Comparison of ENCODE assay signal across 18 cellular contexts in genomic region chr19:16014923-16015804, GRCh38.
"Had no signal": no experiment of that assay in that cellular context is flagged by ENCODE, and none has a peak within 500 bp of the region (broad histone marks: within the 10 kb centered on the region; RNA-seq: fewer than 3 reads in every experiment).

No MANE protein-coding gene starts in this region.

- H3K4me1 ChIP-seq: adrenal gland, breast epithelium, right lobe of liver, upper lobe of left lung had no signal

- H3K9me3 ChIP-seq: adrenal gland, breast epithelium, ovary, right lobe of liver, thoracic aorta, upper lobe of left lung had no signal

- H3K27me3 ChIP-seq: adrenal gland, breast epithelium, ovary, right lobe of liver, upper lobe of left lung had no signal

- H3K4me3 Mint-ChIP-seq: mesothelial cell of epicardium, nephron progenitor cell had no signal

- H3K36me3 ChIP-seq: adrenal gland, breast epithelium, ovary, right lobe of liver, thoracic aorta, upper lobe of left lung had no signal

- H3K27ac Mint-ChIP-seq: mesothelial cell of epicardium, nephron progenitor cell had no signal

- H3K4me1 Mint-ChIP-seq: mesothelial cell of epicardium, nephron progenitor cell had no signal

- ATAC-seq: activated naive CD4-positive, alpha-beta T cell treated with anti-CD3 and anti-CD28 coated beads, Interleukin-2, amount 50 U/mL, for 72 hours; right lobe of liver had no signal

- H3K9me3 Mint-ChIP-seq: activated naive CD4-positive, alpha-beta T cell treated with anti-CD3 and anti-CD28 coated beads, Interleukin-2, amount 50 U/mL, for 72 hours had no signal

- H3K27ac ChIP-seq: adrenal gland, breast epithelium, ovary, right lobe of liver, thoracic aorta, upper lobe of left lung had no signal

- H3K36me3 Mint-ChIP-seq: activated naive CD4-positive, alpha-beta T cell treated with anti-CD3 and anti-CD28 coated beads, Interleukin-2, amount 50 U/mL, for 72 hours had no signal

- DNase-seq: activated CD4-positive, alpha-beta T cell treated with anti-CD3 and anti-CD28 coated beads, Interleukin-2, amount 50 U/mL, for 1 hour; foreskin fibroblast; hippocampal formation; nephron progenitor cell; right lobe of liver; small intestine; stimulated activated CD4-positive, alpha-beta T cell treated with anti-CD3 and anti-CD28 coated beads, Interleukin-15, amount 100 ng/mL, for 24 hours; stimulated activated CD4-positive, alpha-beta T cell treated with anti-CD3 and anti-CD28 coated beads, Interleukin-2, amount 100 ng/mL, for 48 hours; T-helper 1 cell; T-helper 9 cell; upper lobe of left lung had no signal

- H3K4me3 ChIP-seq: adrenal gland, breast epithelium, lung, ovary, right lobe of liver, thoracic aorta, upper lobe of left lung had no signal
